In genomic region chr17:74859439-74860228, GRCh38 we compare ENCODE assay signal across 8 cellular contexts. TPM values are rescaled to one million over a fixed set of nuclear protein-coding genes. Genes with fewer than 3 reads are reported as not detected.
DNase-seq lines count a peak whose midpoint lies in the region; ATAC-seq and TF ChIP-seq lines count a peak whose summit lies in the region.

Gene GRIN2C, minus strand, starts transcription at chr17:74859885. Its CDS starts 4,793 bp downstream, at chr17:74855092.

- H3K27ac Mint-ChIP-seq in MCF 10A (ENCODE audit: low read depth, unreplicated experiment): no peak within 1 kb of the TSS

- H3K36me3 ChIP-seq in mammary epithelial cell (ENCODE audit: insufficient read depth, low read length) (no peaks in the 10 kb centered on the region), tibial nerve (peaks cover 0 to 5% (median 0%) of the 10 kb centered on the region in 3 donors)

- no peaks in the 10 kb centered on the region for H3K9me3 Mint-ChIP-seq in MCF 10A (ENCODE audit: unreplicated experiment)
- H3K9me3 Mint-ChIP-seq in activated T-cell treated with anti-CD3 and anti-CD28 coated beads, Interleukin-2, amount 50 U/mL, for 4 hours: no peaks in the 10 kb centered on the region

- no peak for TF ChIP-seq POLR2A in tibial nerve (IDR thresholded peaks at IDR 0.05)

- no peak within 1 kb of the TSS for H3K4me3 Mint-ChIP-seq in MCF 10A (ENCODE audit: unreplicated experiment)
- H3K4me3 Mint-ChIP-seq in activated T-cell treated with anti-CD3 and anti-CD28 coated beads, Interleukin-2, amount 50 U/mL, for 4 hours: peak within 1 kb of the TSS; percentile 54

- no peak for TF ChIP-seq EP300 in tibial nerve (IDR thresholded peaks at IDR 0.05)

- H3K4me2 ChIP-seq in mammary epithelial cell (ENCODE audit: insufficient read depth, low read depth, low read length): no peak within 1 kb of the TSS

- H3K79me2 ChIP-seq in mammary epithelial cell (ENCODE audit: insufficient read depth, low read length): no peaks in the 10 kb centered on the region

- in situ Hi-C loops in mammary epithelial cell (cut with MboI; ENCODE audit: low sequenced_read_pairs in 2 of 2): loop anchor here (5.0 to 10.0 kb wide), 3 partner anchors 65 to 115 kb away; partner anchors contain the start of gene NHERF1 (in 2 of the 2)

- no peak within 1 kb of the TSS for H3K27ac ChIP-seq in mammary epithelial cell (ENCODE audit: insufficient read depth, low read depth, low read length)
- no peak within 1 kb of the TSS for H3K27ac ChIP-seq in tibial nerve

- no peaks in the 10 kb centered on the region for H3K4me1 Mint-ChIP-seq in MCF 10A (ENCODE audit: insufficient read depth, unreplicated experiment)
- peaks cover 17% of the 10 kb centered on the region for H3K4me1 Mint-ChIP-seq in activated T-cell treated with anti-CD3 and anti-CD28 coated beads, Interleukin-2, amount 50 U/mL, for 4 hours (ENCODE audit: low read depth)

- no peak within 1 kb of the TSS for H2AFZ ChIP-seq in mammary epithelial cell (ENCODE audit: low read depth, low read length)

- H3K27me3 ChIP-seq in mammary epithelial cell (ENCODE audit: insufficient read depth, low read length): peaks cover 26% of the 10 kb centered on the region
- peaks cover 2 to 64% of the 10 kb centered on the region in 2 donors for H3K27me3 ChIP-seq in tibial nerve

- TF ChIP-seq CTCF in MCF 10A (IDR thresholded peaks at IDR 0.05; ENCODE audit: unreplicated experiment): peak; percentile 30
- peak in 1 of 2 donors; percentile 12 for TF ChIP-seq CTCF in mammary epithelial cell (conservative IDR thresholded peaks at IDR 0.05 in 1 of 2, IDR thresholded peaks at IDR 0.05 in 1 of 2; ENCODE audit: extremely low read depth in 1 of 2, insufficient read depth in 1 of 2, low read depth in 1 of 2, low read length in 2 of 2)
- peak; percentile 17 to 70 (median 37) for TF ChIP-seq CTCF in tibial nerve (IDR thresholded peaks at IDR 0.05)

- no peak within 1 kb of the TSS for H3K9ac ChIP-seq in mammary epithelial cell (ENCODE audit: insufficient read depth, low read length)

- H3K4me3 ChIP-seq in mammary epithelial cell (replicated peaks in 1 of 3; ENCODE audit: insufficient read depth in 1 of 3, low read depth in 2 of 3, low read length in 3 of 3): no peak within 1 kb of the TSS
- H3K4me3 ChIP-seq in iPS-11a (ENCODE audit: low read depth, low read length): peak within 1 kb of the TSS; percentile 13
- peak within 1 kb of the TSS in 3 of 4 donors; percentile 4 to 38 (median 29) for H3K4me3 ChIP-seq in tibial nerve

- peak; percentile 37 to 42 for ATAC-seq in activated T-cell treated with anti-CD3 and anti-CD28 coated beads, Interleukin-2, amount 50 U/mL, for 4 hours
- no peak for ATAC-seq in HG02759 (IDR thresholded peaks at IDR 0.05; ENCODE audit: unreplicated experiment)

- dilution Hi-C loops in mammary epithelial cell (cut with HindIII; ENCODE audit: low sequenced_read_pairs): loop anchor here (5.0 kb wide), 1 partner anchor 52 kb away; no protein-coding TSS in a partner anchor

- intact Hi-C loops in MCF 10A (cut with micrococcal nuclease): loop anchor here (10.0 kb wide), 1 partner anchor 295 kb away; the partner anchor contains the start of gene CD300H
- intact Hi-C loops in mammary epithelial cell (cut with micrococcal nuclease): loop anchor here (5.0 kb wide), 1 partner anchor 202 kb away; no protein-coding TSS in a partner anchor

- CTCF ChIA-PET in MCF 10A (lab: Yijun Ruan, JAX) (interaction anchor here (0.5 to 6.9 kb wide), 3 partner anchors 14 to 114 kb away, joined by 3 to 69 read pairs (median 3); partner anchors contain the start of gene NHERF1), mammary epithelial cell (lab: Charles Lee; ENCODE audit: low non-redundant PET) (no interaction called here)

- H4K20me1 ChIP-seq in mammary epithelial cell (ENCODE audit: insufficient read depth, low read length): no peaks in the 10 kb centered on the region

- DNase-seq in MCF 10A (ENCODE audit: unreplicated experiment): no peak
- DNase-seq in mammary epithelial cell: no peak
- DNase-seq in activated T-cell treated with anti-CD3 and anti-CD28 coated beads, Interleukin-2, amount 50 U/mL, for 4 hours: no peak
- DNase-seq in tibial nerve (ENCODE audit: low spot score in 2 of 2): no peak
- no peak for DNase-seq in GF-D8 (lab: John Stamatoyannopoulos, UW)
- no peak for DNase-seq in NCI-H1417 treated with DMSO at 0.1 percent for 48 hours (lab: John Stamatoyannopoulos, UW)

- BruUV-seq in MCF 10A (replicated peaks; lab: Mats Ljungman, UMichigan) (no TSS peak), mammary epithelial cell (replicated peaks; lab: Mats Ljungman, UMichigan) (no TSS peak)

- H3K36me3 Mint-ChIP-seq in MCF 10A (ENCODE audit: insufficient read depth, unreplicated experiment): no peaks in the 10 kb centered on the region
- no peaks in the 10 kb centered on the region for H3K36me3 Mint-ChIP-seq in activated T-cell treated with anti-CD3 and anti-CD28 coated beads, Interleukin-2, amount 50 U/mL, for 4 hours (ENCODE audit: insufficient read depth)

- H3K27me3 Mint-ChIP-seq in MCF 10A (ENCODE audit: insufficient read depth, unreplicated experiment): peaks cover 62% of the 10 kb centered on the region
- peaks cover 59% of the 10 kb centered on the region for H3K27me3 Mint-ChIP-seq in activated T-cell treated with anti-CD3 and anti-CD28 coated beads, Interleukin-2, amount 50 U/mL, for 4 hours (ENCODE audit: low read depth)

- H3K4me1 ChIP-seq in mammary epithelial cell (ENCODE audit: insufficient read depth, low read length) (peaks cover 5% of the 10 kb centered on the region), tibial nerve (peaks cover 0 to 39% (median 21%) of the 10 kb centered on the region in 4 donors)

- POLR2A ChIA-PET in MCF 10A (lab: Yijun Ruan, JAX): interaction anchor here (1.2 kb wide), 1 partner anchor 114 kb away, joined by 7 read pairs; no protein-coding TSS in a partner anchor

- WGBS in mammary epithelial cell (ENCODE audit: low coverage, missing lambda C conversion rate): 7% methylated on average over 7 of the region's 72 CpGs
- 3 to 11% methylated on average over 18 to 27 of the region's 72 CpGs for WGBS in tibial nerve, 2 donors

- no peaks in the 10 kb centered on the region for H3K9me3 ChIP-seq in mammary epithelial cell (replicated peaks; ENCODE audit: insufficient read depth, low read length)
- H3K9me3 ChIP-seq in tibial nerve: no peaks in the 10 kb centered on the region

RNA-seq across cellular contexts. Expression of gene GRIN2C, which starts in this region (rescaled TPM):
- total RNA-seq in MCF 10A (2022) (0.12 and 0.28 TPM in 2 replicates), mammary epithelial cell (under 1 TPM; under 0.01 to 0.19 TPM), tibial nerve (1 to 10 TPM in 1 of 4 donors, under 1 TPM in 3; 0.22 to 3.6 (median 0.50) TPM)
- polyA plus RNA-seq in mammary epithelial cell: not detected
- not detected for polyA minus RNA-seq in mammary epithelial cell
- total RNA-seq in activated T-cell treated with anti-CD3 and anti-CD28 coated beads, Interleukin-2, amount 50 U/mL, for 4 hours: under 1 TPM in 1 of 3 donors, not detected in 2; 0.08 TPM

Comparison
In these comparisons a context has a peak if more than half of its experiments do, and no peak if none do; other contexts are left out.
1. Peak in ATAC-seq in activated T-cell treated with anti-CD3 and anti-CD28 coated beads, Interleukin-2, amount 50 U/mL, for 4 hours; RNA of the gene not detected or under 1 TPM.
2. H3K4me3 ChIP-seq: peak in iPS-11a (single experiment) and tibial nerve (3 of 4); none in mammary epithelial cell (0 of 3).